In the genomic region with DNA sequence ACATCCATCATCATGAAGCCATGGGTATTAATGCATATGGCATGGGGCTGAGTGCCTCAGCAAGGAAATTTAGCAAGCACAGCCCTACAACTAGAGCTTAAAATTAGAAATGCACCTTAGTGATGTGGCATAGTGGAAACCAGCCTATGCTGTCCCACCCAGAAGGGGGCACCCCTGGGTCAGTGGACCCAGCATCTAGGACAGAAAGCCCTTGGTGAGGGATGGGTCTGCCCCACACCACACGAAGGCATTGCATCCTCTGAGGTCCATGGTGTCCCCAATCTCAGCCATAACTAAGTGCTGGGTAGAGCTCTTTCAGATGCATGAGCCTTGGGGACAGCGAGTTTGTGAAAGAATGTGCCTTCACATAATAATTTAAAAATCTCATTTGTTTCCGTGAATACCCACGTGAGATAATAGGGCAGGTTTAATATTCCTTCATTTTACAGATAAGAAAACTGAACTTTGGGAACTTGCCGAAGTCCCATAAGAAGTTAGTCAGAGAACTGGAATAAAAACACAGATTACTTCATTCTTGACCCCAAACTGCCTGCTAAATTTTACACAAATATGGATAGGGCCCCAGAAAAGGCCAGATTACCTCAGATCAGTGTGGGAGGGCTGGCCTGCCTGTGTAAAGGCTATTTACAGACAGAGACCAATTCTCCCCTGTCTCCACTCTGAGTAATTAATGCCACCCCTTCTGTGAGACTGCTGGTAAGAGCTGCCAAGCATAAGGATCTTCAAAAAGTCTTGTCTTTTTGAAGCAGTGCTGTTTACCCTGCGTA, we compare ENCODE assay signal across 2 cellular contexts.
TF ChIP-seq lines count a peak whose summit lies in the region.

No MANE protein-coding gene starts in this region.

TF ChIP-seq in A549, 52 proteins besides CTCF, POLR2A, EP300 and RAD21:
- TF ChIP-seq ESRRA (IDR thresholded peaks at IDR 0.05; ENCODE audit: borderline replicate concordance, low read length) (no peak), FOSB (CRISPR knock-in tag; IDR thresholded peaks at IDR 0.05) (no peak), E2F6 (IDR thresholded peaks at IDR 0.05; ENCODE audit: borderline replicate concordance, low read depth) (no peak), CHD2 (IDR thresholded peaks at IDR 0.05; ENCODE audit: low read length, partially characterized antibody) (no peak), EHF (CRISPR knock-in tag; IDR thresholded peaks at IDR 0.05) (no peak), CBX2 (IDR thresholded peaks at IDR 0.05; ENCODE audit: borderline replicate concordance, low read depth) (no peak), HDAC2 (IDR thresholded peaks at IDR 0.05) (no peak)
- TF ChIP-seq, protein P1, sequence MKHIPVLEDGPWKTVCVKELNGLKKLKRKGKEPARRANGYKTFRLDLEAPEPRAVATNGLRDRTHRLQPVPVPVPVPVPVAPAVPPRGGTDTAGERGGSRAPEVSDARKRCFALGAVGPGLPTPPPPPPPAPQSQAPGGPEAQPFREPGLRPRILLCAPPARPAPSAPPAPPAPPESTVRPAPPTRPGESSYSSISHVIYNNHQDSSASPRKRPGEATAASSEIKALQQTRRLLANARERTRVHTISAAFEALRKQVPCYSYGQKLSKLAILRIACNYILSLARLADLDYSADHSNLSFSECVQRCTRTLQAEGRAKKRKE (CRISPR knock-in tag; IDR thresholded peaks at IDR 0.05; ENCODE audit: low read depth), result no peak
- TF ChIP-seq, protein P2, sequence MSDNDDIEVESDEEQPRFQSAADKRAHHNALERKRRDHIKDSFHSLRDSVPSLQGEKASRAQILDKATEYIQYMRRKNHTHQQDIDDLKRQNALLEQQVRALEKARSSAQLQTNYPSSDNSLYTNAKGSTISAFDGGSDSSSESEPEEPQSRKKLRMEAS (IDR thresholded peaks at IDR 0.05), result no peak

TF ChIP-seq in IMR-90, 13 proteins besides CTCF, POLR2A, EP300 and RAD21:
- TF ChIP-seq ELK1 (IDR thresholded peaks at IDR 0.05; ENCODE audit: borderline replicate concordance, low read depth, low read length) (no peak), NFE2L2 (IDR thresholded peaks at IDR 0.05; ENCODE audit: low read depth, low read length) (no peak), MXI1 (IDR thresholded peaks at IDR 0.05; ENCODE audit: borderline replicate concordance, low read depth, low read length) (no peak), MAFK (IDR thresholded peaks at IDR 0.05; ENCODE audit: low read depth, low read length) (no peak)
- TF ChIP-seq, protein P3, sequence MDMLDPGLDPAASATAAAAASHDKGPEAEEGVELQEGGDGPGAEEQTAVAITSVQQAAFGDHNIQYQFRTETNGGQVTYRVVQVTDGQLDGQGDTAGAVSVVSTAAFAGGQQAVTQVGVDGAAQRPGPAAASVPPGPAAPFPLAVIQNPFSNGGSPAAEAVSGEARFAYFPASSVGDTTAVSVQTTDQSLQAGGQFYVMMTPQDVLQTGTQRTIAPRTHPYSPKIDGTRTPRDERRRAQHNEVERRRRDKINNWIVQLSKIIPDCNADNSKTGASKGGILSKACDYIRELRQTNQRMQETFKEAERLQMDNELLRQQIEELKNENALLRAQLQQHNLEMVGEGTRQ (IDR thresholded peaks at IDR 0.05; ENCODE audit: low read depth, low read length), result no peak
